ENCODE assay signal across 11 cellular contexts in genomic region chr17:36082062-36082461, GRCh38. TPM values are rescaled to one million over a fixed set of nuclear protein-coding genes. Genes with fewer than 3 reads are reported as not detected.
DNase-seq lines count a peak whose midpoint lies in the region; ATAC-seq and TF ChIP-seq lines count a peak whose summit lies in the region.
"Had no signal": no experiment of that assay in that cellular context is flagged by ENCODE, and none has a peak within 500 bp of the region (broad histone marks: within the 10 kb centered on the region; RNA-seq: fewer than 3 reads in every experiment).

No MANE protein-coding gene starts in this region.

- intact Hi-C loops in transverse colon (cut with DNase I; ENCODE audit: low total_unique reads) (no loop called here), cardiac septum (cut with DNase I) (no loop called here)

- no peaks in the 10 kb centered on the region for H3K9me3 ChIP-seq in transverse colon
- H3K9me3 ChIP-seq: ovary had no signal

- in situ Hi-C loops in transverse colon (cut with MboI; ENCODE audit: low pct_ligation_motif_present in 1 of 4, low pct_unique_long_range_greater_than_20kb in 1 of 4, low sequenced_read_pairs in 3 of 4): no loop called here

- peak overlapping the region; percentile 93 for H3K27ac Mint-ChIP-seq in activated T-cell treated with anti-CD3 and anti-CD28 coated beads, Interleukin-2, amount 50 U/mL, for 72 hours
- peak overlapping the region; percentile 86 for H3K27ac Mint-ChIP-seq in activated CD4-positive, alpha-beta memory T cell treated with anti-CD3 and anti-CD28 coated beads, Interleukin-2, amount 10 ng/mL, durations not matched to agents 7 days and 5 days
- H3K27ac Mint-ChIP-seq: HFFc6 had no signal

- no peaks in the 10 kb centered on the region for H3K4me1 ChIP-seq in transverse colon

- ATAC-seq in activated T-cell treated with anti-CD3 and anti-CD28 coated beads, Interleukin-2, amount 50 U/mL, for 72 hours (replicated peaks in 1 of 2): peak in 1 of 2 donors; percentile 23
- ATAC-seq in HG02884 (IDR thresholded peaks at IDR 0.05; ENCODE audit: unreplicated experiment): peak; percentile 34

- H3K27me3 ChIP-seq in transverse colon: no peaks in the 10 kb centered on the region
- H3K27me3 ChIP-seq: ovary had no signal

- H3K36me3 Mint-ChIP-seq in activated T-cell treated with anti-CD3 and anti-CD28 coated beads, Interleukin-2, amount 50 U/mL, for 72 hours (ENCODE audit: insufficient read depth in 2 of 2): no peaks in the 10 kb centered on the region
- no peaks in the 10 kb centered on the region for H3K36me3 Mint-ChIP-seq in activated CD4-positive, alpha-beta memory T cell treated with anti-CD3 and anti-CD28 coated beads, Interleukin-2, amount 10 ng/mL, durations not matched to agents 7 days and 5 days (ENCODE audit: low read depth)

- H3K36me3 ChIP-seq in transverse colon: no peaks in the 10 kb centered on the region
- H3K36me3 ChIP-seq: ovary had no signal

- peak overlapping the region; percentile 31 to 72 for H3K4me3 Mint-ChIP-seq in activated T-cell treated with anti-CD3 and anti-CD28 coated beads, Interleukin-2, amount 50 U/mL, for 72 hours
- H3K4me3 Mint-ChIP-seq in activated CD4-positive, alpha-beta memory T cell treated with anti-CD3 and anti-CD28 coated beads, Interleukin-2, amount 10 ng/mL, durations not matched to agents 7 days and 5 days: no peak overlapping the region
- H3K4me3 Mint-ChIP-seq: HFFc6 had no signal

- peaks cover 0 to 2% of the 10 kb centered on the region in 2 donors for H3K9me3 Mint-ChIP-seq in activated T-cell treated with anti-CD3 and anti-CD28 coated beads, Interleukin-2, amount 50 U/mL, for 72 hours
- no peaks in the 10 kb centered on the region for H3K9me3 Mint-ChIP-seq in activated CD4-positive, alpha-beta memory T cell treated with anti-CD3 and anti-CD28 coated beads, Interleukin-2, amount 10 ng/mL, durations not matched to agents 7 days and 5 days

- 54 to 73% methylated on average over 2 to 3 of the region's 3 CpGs for WGBS in transverse colon (ENCODE audit: low coverage in 1 of 2), 2 donors

- peak overlapping the region in 3 of 4 donors; percentile 10 to 45 (median 25) for H3K27ac ChIP-seq in transverse colon
- H3K27ac ChIP-seq: ovary had no signal

- POLR2A ChIA-PET in activated CD4-positive, alpha-beta memory T cell treated with anti-CD3 and anti-CD28 coated beads, Interleukin-2, amount 10 ng/mL, durations not matched to agents 7 days and 5 days (lab: Charles Lee): interaction anchor here (1.0 to 2.0 kb wide), 4 partner anchors 10 to 202 kb away, joined by 3 to 9 read pairs (median 4); partner anchors contain the start of gene CCL5

- peaks cover 39% of the 10 kb centered on the region for H3K27me3 Mint-ChIP-seq in activated T-cell treated with anti-CD3 and anti-CD28 coated beads, Interleukin-2, amount 50 U/mL, for 72 hours (ENCODE audit: low read depth)
- peaks cover 7% of the 10 kb centered on the region for H3K27me3 Mint-ChIP-seq in activated CD4-positive, alpha-beta memory T cell treated with anti-CD3 and anti-CD28 coated beads, Interleukin-2, amount 10 ng/mL, durations not matched to agents 7 days and 5 days

- H3K4me3 ChIP-seq in transverse colon: no peak overlapping the region
- H3K4me3 ChIP-seq: ovary had no signal

- no peak for DNase-seq in activated T-cell treated with anti-CD3 and anti-CD28 coated beads, Interleukin-2, amount 50 U/mL, for 72 hours
- DNase-seq in activated T-cell treated with anti-CD3 and anti-CD28 coated beads, Interleukin-2, amount 50 U/mL, for 1 hour: no peak
- no peak for DNase-seq in activated CD4-positive, alpha-beta memory T cell treated with anti-CD3 and anti-CD28 coated beads, Interleukin-2, amount 10 ng/mL, durations not matched to agents 7 days and 5 days
- DNase-seq in transverse colon (no peak), cardiac septum (ENCODE audit: low spot score) (no peak), AG20443 (ENCODE audit: low spot score) (no peak)
- no peak for DNase-seq in effector CD4-positive, alpha-beta T cell
- DNase-seq: HFFc6, ovary had no signal

- no peak for TF ChIP-seq EP300 in transverse colon (IDR thresholded peaks at IDR 0.05; ENCODE audit: low read depth)

- peaks cover 38% of the 10 kb centered on the region for H3K4me1 Mint-ChIP-seq in activated T-cell treated with anti-CD3 and anti-CD28 coated beads, Interleukin-2, amount 50 U/mL, for 72 hours (ENCODE audit: low read depth)
- peaks cover 49% of the 10 kb centered on the region for H3K4me1 Mint-ChIP-seq in activated CD4-positive, alpha-beta memory T cell treated with anti-CD3 and anti-CD28 coated beads, Interleukin-2, amount 10 ng/mL, durations not matched to agents 7 days and 5 days

- CTCF ChIA-PET in activated CD4-positive, alpha-beta memory T cell treated with anti-CD3 and anti-CD28 coated beads, Interleukin-2, amount 10 ng/mL, durations not matched to agents 7 days and 5 days (lab: Charles Lee): interaction anchor here (0.6 to 2.3 kb wide), 4 partner anchors 8 to 241 kb away, joined by 3 to 10 read pairs (median 4); no protein-coding TSS in a partner anchor

- no peak for TF ChIP-seq POLR2A in transverse colon (IDR thresholded peaks at IDR 0.05)

- TF ChIP-seq CTCF in transverse colon (IDR thresholded peaks at IDR 0.05): no peak

RNA-seq across cellular contexts. Expression of gene CCL3, which starts 7.9 kb away (rescaled TPM):
- total RNA-seq in activated T-cell treated with anti-CD3 and anti-CD28 coated beads, Interleukin-2, amount 50 U/mL, for 72 hours: 100 to 1,000 TPM in 1 of 2 donors, 10 to 100 TPM in 1; 79.6 to 336 TPM
- total RNA-seq in activated CD4-positive, alpha-beta memory T cell treated with anti-CD3 and anti-CD28 coated beads, Interleukin-2, amount 10 ng/mL, durations not matched to agents 7 days and 5 days: 100 to 1,000 TPM; 106 to 112 TPM
- total RNA-seq in transverse colon (1 to 10 TPM in 2 of 4 donors, not detected in 2; 1.1 to 4.4 TPM), cardiac septum (0.86 TPM)
- total RNA-seq: HFFc6 had no signal

RNA-seq across cellular contexts. Expression of gene CCL18, which starts 18.0 kb away (rescaled TPM):
- total RNA-seq in activated T-cell treated with anti-CD3 and anti-CD28 coated beads, Interleukin-2, amount 50 U/mL, for 72 hours: 1 to 10 TPM in 1 of 2 donors, under 1 TPM in 1; 0.48 to 1.5 TPM
- total RNA-seq in activated CD4-positive, alpha-beta memory T cell treated with anti-CD3 and anti-CD28 coated beads, Interleukin-2, amount 10 ng/mL, durations not matched to agents 7 days and 5 days: not detected
- total RNA-seq in transverse colon (1 to 10 TPM in 2 of 4 donors, not detected in 2; 1.2 to 4.9 TPM), cardiac septum (2.3 TPM)
- total RNA-seq: HFFc6; T-helper 2 cell treated with Interferon-gamma antibody and Interleukin-4, amounts not matched to agents 100 ng/mL and 5 ng/mL, for 36 hours had no signal

RNA-seq across cellular contexts. Expression of gene CCL4, which starts 21.6 kb away (rescaled TPM):
- total RNA-seq in activated T-cell treated with anti-CD3 and anti-CD28 coated beads, Interleukin-2, amount 50 U/mL, for 72 hours: 100 to 1,000 TPM in 1 of 2 donors, 10 to 100 TPM in 1; 63.9 to 200 TPM
- total RNA-seq in activated CD4-positive, alpha-beta memory T cell treated with anti-CD3 and anti-CD28 coated beads, Interleukin-2, amount 10 ng/mL, durations not matched to agents 7 days and 5 days: 10 to 100 TPM; 46.8 to 50.4 TPM
- total RNA-seq in transverse colon: 10 to 100 TPM in 1 of 4 donors, 1 to 10 TPM in 1, not detected in 2; 4.2 to 10.8 TPM
- 0.81 TPM for total RNA-seq in cardiac septum
- total RNA-seq: HFFc6 had no signal

Comparison
In these comparisons a context has a peak if more than half of its experiments do, and no peak if none do; other contexts are left out.
1. RNA of gene CCL3, which starts 7.9 kb away (total RNA-seq): 79.6 to 336 TPM in activated T-cell treated with anti-CD3 and anti-CD28 coated beads, Interleukin-2, amount 50 U/mL, for 72 hours and 106 to 112 TPM in activated CD4-positive, alpha-beta memory T cell treated with anti-CD3 and anti-CD28 coated beads, Interleukin-2, amount 10 ng/mL, durations not matched to agents 7 days and 5 days; 1.1 to 4.4 TPM in transverse colon and 0.86 TPM in cardiac septum (single experiment); every median in the first group is over 10 times any median in the second.
2. RNA of gene CCL4, which starts 21.6 kb away (total RNA-seq): 63.9 to 200 TPM in activated T-cell treated with anti-CD3 and anti-CD28 coated beads, Interleukin-2, amount 50 U/mL, for 72 hours and 46.8 to 50.4 TPM in activated CD4-positive, alpha-beta memory T cell treated with anti-CD3 and anti-CD28 coated beads, Interleukin-2, amount 10 ng/mL, durations not matched to agents 7 days and 5 days; 4.2 to 10.8 TPM in transverse colon and 0.81 TPM in cardiac septum (single experiment); every median in the first group is over 4 times any median in the second.